Comparison of ENCODE assay signal across 10 cellular contexts in the genomic region with DNA sequence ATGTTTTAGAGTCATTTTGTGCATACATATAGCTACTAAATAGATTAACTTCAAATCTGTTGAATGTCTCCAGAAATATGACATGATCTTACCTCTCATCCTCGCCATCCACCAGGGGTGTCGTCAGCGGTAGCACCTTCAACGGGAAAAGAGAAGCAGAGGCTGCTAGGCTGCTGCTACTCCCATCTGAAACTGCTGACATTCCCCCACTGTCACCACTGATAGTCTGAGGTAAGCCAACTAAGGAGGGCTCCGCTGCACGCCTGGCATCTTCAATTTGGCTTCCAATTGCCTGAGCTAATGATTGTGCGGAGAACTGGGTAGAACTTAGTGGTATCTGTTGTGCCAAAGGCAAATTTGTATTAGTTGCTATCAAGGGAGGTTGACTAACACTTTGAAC. TPM values are rescaled to one million over a fixed set of nuclear protein-coding genes. Genes with fewer than 3 reads are reported as not detected.
DNase-seq lines count a peak whose midpoint lies in the region; ATAC-seq, FAIRE-seq and TF ChIP-seq lines count a peak whose summit lies in the region.
"Had no signal": no experiment of that assay in that cellular context is flagged by ENCODE, and none has a peak within 500 bp of the region (broad histone marks: within the 10 kb centered on the region; RNA-seq: fewer than 3 reads in every experiment).

No MANE protein-coding gene starts in this region.

- H3K79me2 ChIP-seq in K562 (ENCODE audit: control insufficient read depth, insufficient read depth, low read length), result no peaks in the 10 kb centered on the region

- CTCF ChIA-PET in K562 (lab: Yijun Ruan, JAX; ENCODE audit: low intra/inter-chr PET ratio), result no interaction called here

- H3K27me3 ChIP-seq in K562 (ENCODE audit: control insufficient read depth in 2 of 2, insufficient read depth in 2 of 2, low read length in 2 of 2), result no peaks in the 10 kb centered on the region
- no peaks in the 10 kb centered on the region for H3K27me3 ChIP-seq in kidney epithelial cell (ENCODE audit: control insufficient read depth, insufficient read depth, low read length)
- H3K27me3 ChIP-seq in stomach smooth muscle (ENCODE audit: control insufficient read depth in 1 of 2, insufficient read depth in 2 of 2, low read length in 2 of 2), result no peaks in the 10 kb centered on the region

- intact Hi-C loops in K562 (cut with micrococcal nuclease), result no loop called here

- no peak overlapping the region for H3K4me3 ChIP-seq in K562
- peak overlapping the region; percentile 49 for H3K4me3 ChIP-seq in kidney epithelial cell (ENCODE audit: low read depth, low read length)
- peak overlapping the region; percentile 4 to 88 for H3K4me3 ChIP-seq in stomach smooth muscle (ENCODE audit: low read length in 2 of 2)

- no peak overlapping the region for H3K4me3 Mint-ChIP-seq in activated naive CD4-positive, alpha-beta T cell treated with anti-CD3 and anti-CD28 coated beads, Interleukin-2, amount 50 U/mL, for 24 hours

- no peaks in the 10 kb centered on the region for H3K36me3 ChIP-seq in K562 (ENCODE audit: control insufficient read depth, insufficient read depth, low read length)
- peaks cover 2% of the 10 kb centered on the region for H3K36me3 ChIP-seq in kidney epithelial cell (ENCODE audit: control insufficient read depth, insufficient read depth, low read length)
- peaks cover 0 to 3% of the 10 kb centered on the region in 2 donors for H3K36me3 ChIP-seq in stomach smooth muscle (ENCODE audit: control insufficient read depth in 2 of 2, insufficient read depth in 2 of 2, low read length in 2 of 2)

- no peak for FAIRE-seq in K562 (lab: Jason Lieb, UNC)

- H3K9me3 Mint-ChIP-seq in activated naive CD4-positive, alpha-beta T cell treated with anti-CD3 and anti-CD28 coated beads, Interleukin-2, amount 50 U/mL, for 24 hours, result no peaks in the 10 kb centered on the region
- H3K9me3 Mint-ChIP-seq: T-cell had no signal

- H3K4me1 ChIP-seq in K562 (replicated peaks in 1 of 2; ENCODE audit: control insufficient read depth in 2 of 2, insufficient read depth in 2 of 2, low read length in 2 of 2) (peaks cover 0 to 23% of the 10 kb centered on the region in 2 experiments; a peak in 4 of 5 replicates), stomach smooth muscle (ENCODE audit: control insufficient read depth, insufficient read depth, low read length) (peaks cover 28% of the 10 kb centered on the region)

- no peak overlapping the region for H2AFZ ChIP-seq in K562 (ENCODE audit: low read depth, low read length)

- no peaks in the 10 kb centered on the region for H3K27me3 Mint-ChIP-seq in activated naive CD4-positive, alpha-beta T cell treated with anti-CD3 and anti-CD28 coated beads, Interleukin-2, amount 50 U/mL, for 24 hours
- H3K27me3 Mint-ChIP-seq: T-cell had no signal

- H3K9ac ChIP-seq in K562 (ENCODE audit: insufficient read depth in 1 of 2, low read depth in 2 of 2, low read length in 2 of 2), result no peak overlapping the region
- H3K9ac ChIP-seq in stomach smooth muscle (ENCODE audit: low read length in 2 of 2), result no peak overlapping the region

- H3K4me2 ChIP-seq in K562 (ENCODE audit: insufficient read depth, low read length), result peak overlapping the region; percentile 13; the same call in 1 of the 2 replicates

- ATAC-seq in K562, result no peak
- ATAC-seq: T-cell had no signal

- H3K27ac Mint-ChIP-seq in activated naive CD4-positive, alpha-beta T cell treated with anti-CD3 and anti-CD28 coated beads, Interleukin-2, amount 50 U/mL, for 24 hours, result peak overlapping the region; percentile 46
- H3K27ac Mint-ChIP-seq: T-cell had no signal

- TF ChIP-seq CTCF in K562 (IDR thresholded peaks at IDR 0.05 in 2 of 3, conservative IDR thresholded peaks at IDR 0.05 in 1 of 3; ENCODE audit: insufficient read depth in 2 of 3, low read depth in 1 of 3, low read length in 3 of 3) (no peak), kidney epithelial cell (IDR thresholded peaks at IDR 0.05; ENCODE audit: insufficient read depth, low read length, poor library complexity, severe bottlenecking) (no peak)

- in situ Hi-C loops in K562 (cut with MboI), result no loop called here

- 13% methylated on average over 7 of the region's 7 CpGs for WGBS in K562 (ENCODE audit: insufficient coverage, low coverage, missing lambda C conversion rate)

- H3K9me3 ChIP-seq in K562 (replicated peaks; ENCODE audit: control insufficient read depth, insufficient read depth, low read depth, low read length), result no peaks in the 10 kb centered on the region
- H3K9me3 ChIP-seq in stomach smooth muscle (ENCODE audit: control insufficient read depth in 2 of 2, low read length in 2 of 2), result no peaks in the 10 kb centered on the region

- BruUV-seq in K562 (replicated peaks; lab: Mats Ljungman, UMichigan), result no TSS peak

- DNase-seq in activated naive CD4-positive, alpha-beta T cell (lab: John Stamatoyannopoulos, UW), result no peak
- peak in 1 of 4 experiments; percentile 6 for DNase-seq in K562 (ENCODE audit: extremely low read depth in 1 of 4, low spot score in 3 of 4)
- DNase-seq in kidney epithelial cell (ENCODE audit: low read depth), result no peak
- no peak for DNase-seq in activated CD8-positive, alpha-beta memory T cell treated with anti-CD3 and anti-CD28 coated beads for 24 hours
- no peak for DNase-seq in NOMO-1 treated with DMSO at 0.1 percent for 48 hours (lab: John Stamatoyannopoulos, UW; ENCODE audit: unreplicated experiment)
- no peak for DNase-seq in NCI-H1694 (lab: John Stamatoyannopoulos, UW)
- DNase-seq: ACHN, T-cell had no signal

- peaks cover 2% of the 10 kb centered on the region for H3K36me3 Mint-ChIP-seq in activated naive CD4-positive, alpha-beta T cell treated with anti-CD3 and anti-CD28 coated beads, Interleukin-2, amount 50 U/mL, for 24 hours
- H3K36me3 Mint-ChIP-seq: T-cell had no signal

- H4K20me1 ChIP-seq in K562 (replicated peaks; ENCODE audit: control insufficient read depth, insufficient read depth, low read length), result no peaks in the 10 kb centered on the region

- TF ChIP-seq POLR2A in K562 (conservative IDR thresholded peaks at IDR 0.05), result no peak

- no peak for TF ChIP-seq RAD21 in K562 (CRISPR knock-in tag; conservative IDR thresholded peaks at IDR 0.05 in 1 of 2, IDR thresholded peaks at IDR 0.05 in 1 of 2)

- H3K9me1 ChIP-seq in K562 (ENCODE audit: control insufficient read depth, insufficient read depth, low read length), result no peaks in the 10 kb centered on the region

- POLR2A ChIA-PET in K562 (lab: Yijun Ruan, JAX), result interaction anchor here (0.7 kb wide), 1 partner anchor 11 kb away, joined by 3 read pairs; no protein-coding TSS in a partner anchor

- H3K27ac ChIP-seq in K562 (ENCODE audit: extremely low read depth, low read depth, low read length) (no peak overlapping the region), stomach smooth muscle (ENCODE audit: low read length) (no peak overlapping the region)

- TF ChIP-seq EP300 in K562 (IDR thresholded peaks at IDR 0.05; ENCODE audit: low read length), result no peak

- peaks cover 60% of the 10 kb centered on the region for H3K4me1 Mint-ChIP-seq in activated naive CD4-positive, alpha-beta T cell treated with anti-CD3 and anti-CD28 coated beads, Interleukin-2, amount 50 U/mL, for 24 hours

TF ChIP-seq in K562, 482 proteins besides CTCF, POLR2A, EP300 and RAD21 (continues in another document):
- no peak for TF ChIP-seq PHF8 (IDR thresholded peaks at IDR 0.05; ENCODE audit: borderline replicate concordance, low read length)
- no peak for TF ChIP-seq RCOR1 (IDR thresholded peaks at IDR 0.05; ENCODE audit: borderline replicate concordance in 1 of 2, low read depth in 2 of 2, low read length in 2 of 2)
- TF ChIP-seq CEBPB (tag; IDR thresholded peaks at IDR 0.05), result no peak
- no peak for TF ChIP-seq HCFC1 (IDR thresholded peaks at IDR 0.05; ENCODE audit: low read depth, low read length)
- TF ChIP-seq NCOR1 (IDR thresholded peaks at IDR 0.05), result no peak
- no peak for TF ChIP-seq ZNF785 (CRISPR knock-in tag; IDR thresholded peaks at IDR 0.05)

RNA-seq across cellular contexts. Expression of a gene that starts 3.1 kb away (rescaled TPM):
- 20.2 and 29.3 TPM in 2 replicates for total RNA-seq in K562 (2011; cell fraction: chromatin; rRNA removed; ENCODE audit: low replicate concordance)
- 19.9 and 21.0 TPM in 2 replicates for total RNA-seq in K562 (2011; cell fraction: nucleolus; rRNA removed)
- total RNA-seq in K562 (2011; cell fraction: nucleoplasm; rRNA removed), result 24.5 and 25.0 TPM in 2 replicates
- 4.8 and 6.7 TPM in 2 replicates for total RNA-seq in K562 (2014; rRNA removed)
- 8.4 TPM in 2 replicates for total RNA-seq in K562 (2014; rRNA removed; fragmentation: Illumina TruSeq; extraction: Trizol)
- total RNA-seq in K562 (2015; rRNA removed; fragmentation: Illumina TruSeq; extraction: Trizol), result 8.2 and 8.4 TPM in 2 replicates
- total RNA-seq in K562 (2021), result 8.5 and 9.6 TPM in 2 replicates
- 14.0 and 19.8 TPM in 2 replicates for polyA plus RNA-seq in K562 (2011; rRNA removed)
- polyA plus RNA-seq in K562 (2011; cell fraction: cytosol; rRNA removed), result 8.5 and 12.1 TPM in 2 replicates
- 10.5 and 15.4 TPM in 2 replicates for polyA plus RNA-seq in K562 (2011; cell fraction: nucleus; rRNA removed)
- polyA plus RNA-seq in K562 (2012), result 9.9 and 10.3 TPM in 2 replicates
- 8.4 and 8.8 TPM in 2 replicates for polyA plus RNA-seq in K562 (2014; fragmentation: Illumina TruSeq; extraction: Trizol)
- 1 to 10 TPM; 2.6 to 3.0 TPM for polyA plus RNA-seq in K562 (2014; fragmentation: Nextera tagmentation; extraction: Ambion mirVana)
- 7.4 and 10.4 TPM in 2 replicates for polyA plus RNA-seq in K562 (2014; rRNA removed)
- 15.7 and 18.3 TPM in 2 replicates for polyA minus RNA-seq in K562 (2011; rRNA and poly(A)+ RNA removed)
- 7.5 and 9.9 TPM in 2 replicates for polyA minus RNA-seq in K562 (2011; cell fraction: cytosol; rRNA and poly(A)+ RNA removed)
- polyA minus RNA-seq in K562 (2011; cell fraction: nucleus; rRNA and poly(A)+ RNA removed), result 17.1 and 29.2 TPM in 2 replicates
- total RNA-seq in kidney epithelial cell, result 65.1 and 70.0 TPM in 2 replicates
